In genomic region chr1:1304331-1305299, GRCh38 we compare ENCODE assay signal across 8 cellular contexts. TPM values are rescaled to one million over a fixed set of nuclear protein-coding genes. Genes with fewer than 3 reads are reported as not detected.
A peak's percentile ranks its signal among the peaks of the same experiment; 100 is the strongest.
DNase-seq lines count a peak whose midpoint lies in the region; ATAC-seq and TF ChIP-seq lines count a peak whose summit lies in the region.

No MANE protein-coding gene starts in this region.

- TF ChIP-seq POLR2A in gastroesophageal sphincter (IDR thresholded peaks at IDR 0.05): no peak

- no peak for TF ChIP-seq EP300 in gastroesophageal sphincter (IDR thresholded peaks at IDR 0.05)

- TF ChIP-seq CTCF in activated CD8-positive, alpha-beta T cell treated with anti-CD3 and anti-CD28 coated beads for 36 hours (IDR thresholded peaks at IDR 0.05): no peak
- no peak for TF ChIP-seq CTCF in gastroesophageal sphincter (IDR thresholded peaks at IDR 0.05)

- peak overlapping the region; percentile 80 for H3K4me3 Mint-ChIP-seq in activated CD8-positive, alpha-beta T cell treated with anti-CD3 and anti-CD28 coated beads for 36 hours

- peaks cover 4% of the 10 kb centered on the region for H3K36me3 Mint-ChIP-seq in activated CD8-positive, alpha-beta T cell treated with anti-CD3 and anti-CD28 coated beads for 36 hours (ENCODE audit: low read depth)

- H3K27ac ChIP-seq in gastroesophageal sphincter: peak overlapping the region; percentile 39 to 89 (median 82)

- POLR2A ChIA-PET in activated CD8-positive, alpha-beta T cell treated with anti-CD3 and anti-CD28 coated beads for 36 hours (lab: Charles Lee): interaction anchor here (0.6 kb wide), 1 partner anchor 97 kb away, joined by 3 read pairs; no protein-coding TSS in a partner anchor

- H3K4me1 ChIP-seq in gastroesophageal sphincter (peaks cover 2 to 58% (median 41%) of the 10 kb centered on the region in 3 donors), neuron (ENCODE audit: insufficient read depth, low read length) (peaks cover 42% of the 10 kb centered on the region)

- no peak for ATAC-seq in activated CD8-positive, alpha-beta T cell treated with anti-CD3 and anti-CD28 coated beads for 36 hours
- ATAC-seq in gastroesophageal sphincter: peak; percentile 44
- no peak for ATAC-seq in HG02623 (IDR thresholded peaks at IDR 0.05; ENCODE audit: unreplicated experiment)
- ATAC-seq in activated CD4-positive, CD25-positive, alpha-beta regulatory T cell treated with anti-CD3 and anti-CD28 coated beads, Interleukin-2, amount 50 U/mL, for 24 hours: no peak

- no peaks in the 10 kb centered on the region for H3K9me3 ChIP-seq in MG63
- H3K9me3 ChIP-seq in gastroesophageal sphincter: no peaks in the 10 kb centered on the region
- H3K9me3 ChIP-seq in neuron (ENCODE audit: low read length): no peaks in the 10 kb centered on the region

- H3K27me3 ChIP-seq in MG63 (no peaks in the 10 kb centered on the region), gastroesophageal sphincter (no peaks in the 10 kb centered on the region), neuron (ENCODE audit: insufficient read depth, low read length) (no peaks in the 10 kb centered on the region)

- intact Hi-C loops in activated CD8-positive, alpha-beta T cell treated with anti-CD3 and anti-CD28 coated beads for 36 hours (cut with micrococcal nuclease): no loop called here

- H3K4me1 Mint-ChIP-seq in activated CD8-positive, alpha-beta T cell treated with anti-CD3 and anti-CD28 coated beads for 36 hours (ENCODE audit: low read depth): peaks cover 25% of the 10 kb centered on the region

- H3K4me3 ChIP-seq in MG63 (no peak overlapping the region), gastroesophageal sphincter (peak overlapping the region; percentile 30 to 95), neuron (ENCODE audit: low read length) (peak overlapping the region; percentile 23)

- WGBS in gastroesophageal sphincter (ENCODE audit: low coverage in 1 of 2), 2 donors: no CpG with 5 or more reads among the region's 29 CpGs

- no peaks in the 10 kb centered on the region for H3K9me3 Mint-ChIP-seq in activated CD8-positive, alpha-beta T cell treated with anti-CD3 and anti-CD28 coated beads for 36 hours

- in situ Hi-C loops in Caki2 (cut with HindIII; ENCODE audit: low pct_unique_long_range_greater_than_20kb, low sequenced_read_pairs): no loop called here

- peak overlapping the region; percentile 81 for H3K27ac Mint-ChIP-seq in activated CD8-positive, alpha-beta T cell treated with anti-CD3 and anti-CD28 coated beads for 36 hours

- H2AFZ ChIP-seq in neuron (ENCODE audit: low read depth, low read length): no peak overlapping the region

- DNase-seq in Caki2 (ENCODE audit: low read depth) (peak; percentile 81), MG63 (peak; percentile 59)
- DNase-seq in activated CD8-positive, alpha-beta T cell treated with anti-CD3 and anti-CD28 coated beads for 36 hours: no peak
- no peak for DNase-seq in effector CD8-positive, alpha-beta T cell (lab: John Stamatoyannopoulos, UW)

- H3K27me3 Mint-ChIP-seq in activated CD8-positive, alpha-beta T cell treated with anti-CD3 and anti-CD28 coated beads for 36 hours: no peaks in the 10 kb centered on the region

- peaks cover 5% of the 10 kb centered on the region for H3K36me3 ChIP-seq in MG63
- peaks cover 0 to 10% of the 10 kb centered on the region in 2 donors for H3K36me3 ChIP-seq in gastroesophageal sphincter
- peaks cover under 1% of the 10 kb centered on the region for H3K36me3 ChIP-seq in neuron (ENCODE audit: insufficient read depth, low read length)

- CTCF ChIA-PET in activated CD8-positive, alpha-beta T cell treated with anti-CD3 and anti-CD28 coated beads for 36 hours (lab: Charles Lee): interaction anchor here (1.0 to 2.7 kb wide), 8 partner anchors 10 to 302 kb away, joined by 3 to 15 read pairs (median 4); no protein-coding TSS in a partner anchor

RNA-seq across cellular contexts. Expression of gene ACAP3, which starts 3.1 kb away (rescaled TPM):
- total RNA-seq in Caki2 (2014; rRNA removed; shearing (Covaris generic); ENCODE audit: low replicate concordance): 35.9 and 50.2 TPM in 2 replicates
- 20.0 and 24.2 TPM in 2 replicates for total RNA-seq in MG63 (2014; rRNA removed; shearing (Covaris generic); ENCODE audit: low replicate concordance)
- total RNA-seq in activated CD8-positive, alpha-beta T cell treated with anti-CD3 and anti-CD28 coated beads for 36 hours: 10 to 100 TPM; 41.1 to 42.5 TPM
- total RNA-seq in gastroesophageal sphincter: 10 to 100 TPM; 35.6 to 74.7 (median 50.2) TPM

RNA-seq across cellular contexts. Expression of gene PUSL1, which starts 3.8 kb away (rescaled TPM):
- 50.3 and 57.5 TPM in 2 replicates for total RNA-seq in Caki2 (2014; rRNA removed; shearing (Covaris generic); ENCODE audit: low replicate concordance)
- 46.7 and 53.3 TPM in 2 replicates for total RNA-seq in MG63 (2014; rRNA removed; shearing (Covaris generic); ENCODE audit: low replicate concordance)
- total RNA-seq in activated CD8-positive, alpha-beta T cell treated with anti-CD3 and anti-CD28 coated beads for 36 hours: 10 to 100 TPM; 23.9 to 25.4 TPM
- total RNA-seq in gastroesophageal sphincter: 10 to 100 TPM; 12.5 to 24.2 (median 19.4) TPM

RNA-seq across cellular contexts. Expression of gene INTS11, which starts 19.8 kb away (rescaled TPM):
- 57.6 and 90.2 TPM in 2 replicates for total RNA-seq in Caki2 (2014; rRNA removed; shearing (Covaris generic); ENCODE audit: low replicate concordance)
- total RNA-seq in MG63 (2014; rRNA removed; shearing (Covaris generic); ENCODE audit: low replicate concordance): 55.9 and 70.5 TPM in 2 replicates
- total RNA-seq in activated CD8-positive, alpha-beta T cell treated with anti-CD3 and anti-CD28 coated beads for 36 hours: 100 to 1,000 TPM; 110 to 122 TPM
- 100 to 1,000 TPM in 1 of 4 donors, 10 to 100 TPM in 3; 62.0 to 119 (median 96.4) TPM for total RNA-seq in gastroesophageal sphincter

RNA-seq across cellular contexts. Expression of gene CPTP, which starts 20.0 kb away (rescaled TPM):
- total RNA-seq in Caki2 (2014; rRNA removed; shearing (Covaris generic); ENCODE audit: low replicate concordance): 25.8 and 28.5 TPM in 2 replicates
- 18.1 and 31.1 TPM in 2 replicates for total RNA-seq in MG63 (2014; rRNA removed; shearing (Covaris generic); ENCODE audit: low replicate concordance)
- total RNA-seq in activated CD8-positive, alpha-beta T cell treated with anti-CD3 and anti-CD28 coated beads for 36 hours: 10 to 100 TPM in 1 of 2 experiments, 1 to 10 TPM in 1; 8.4 to 11.0 TPM
- total RNA-seq in gastroesophageal sphincter: 10 to 100 TPM; 10.4 to 42.7 (median 30.1) TPM

RNA-seq across cellular contexts. Expression of gene SCNN1D, which starts 24.4 kb away (rescaled TPM):
- 1.8 and 2.8 TPM in 2 replicates for total RNA-seq in Caki2 (2014; rRNA removed; shearing (Covaris generic); ENCODE audit: low replicate concordance)
- total RNA-seq in MG63 (2014; rRNA removed; shearing (Covaris generic); ENCODE audit: low replicate concordance): 0.20 and 2.5 TPM in 2 replicates
- 1 to 10 TPM; 4.9 to 5.6 TPM for total RNA-seq in activated CD8-positive, alpha-beta T cell treated with anti-CD3 and anti-CD28 coated beads for 36 hours
- total RNA-seq in gastroesophageal sphincter: 1 to 10 TPM in 3 of 4 donors, under 1 TPM in 1; 0.94 to 7.9 (median 2.4) TPM

Comparison
In these comparisons a context has a peak if more than half of its experiments do, and no peak if none do; other contexts are left out.
1. DNase-seq: peak in Caki2 (single experiment) and MG63 (single experiment); none in activated CD8-positive, alpha-beta T cell treated with anti-CD3 and anti-CD28 coated beads for 36 hours (single experiment) and effector CD8-positive, alpha-beta T cell (single experiment).